Comparison of ENCODE assay signal across 2 cellular contexts in genomic region chr1:27647328-27647727, GRCh38.
TF ChIP-seq lines count a peak whose summit lies in the region.

No MANE protein-coding gene starts in this region.

TF ChIP-seq in HepG2, 621 proteins besides CTCF, POLR2A, EP300 and RAD21:
- TF ChIP-seq ZNF629 (CRISPR knock-in tag; conservative IDR thresholded peaks at IDR 0.05) = peak; percentile 80
- TF ChIP-seq NAIF1 (CRISPR knock-in tag; IDR thresholded peaks at IDR 0.05; ENCODE audit: borderline replicate concordance) = no peak

TF ChIP-seq in H1, 55 proteins besides CTCF, POLR2A, EP300 and RAD21:
- TF ChIP-seq MAFK (IDR thresholded peaks at IDR 0.05; ENCODE audit: low read depth, low read length) = no peak
- no peak for TF ChIP-seq CBX5 (IDR thresholded peaks at IDR 0.05; ENCODE audit: low read depth, low read length)
- no peak for TF ChIP-seq POLR2AphosphoS5 (IDR thresholded peaks at IDR 0.05; ENCODE audit: low read depth, low read length)
- TF ChIP-seq KDM1A (IDR thresholded peaks at IDR 0.05; ENCODE audit: borderline replicate concordance, low read length) = 0 out of 2 replicates have a peak, but pooled peaks have one; percentile 32
- no peak for TF ChIP-seq GABPA (IDR thresholded peaks at IDR 0.05; ENCODE audit: borderline replicate concordance, insufficient read depth, low read length)
- no peak for TF ChIP-seq KDM4A (IDR thresholded peaks at IDR 0.05; ENCODE audit: low read depth, low read length, severe bottlenecking)
- TF ChIP-seq HDAC2 (IDR thresholded peaks at IDR 0.05; ENCODE audit: borderline replicate concordance in 1 of 2, low read depth in 2 of 2, low read length in 2 of 2) = no peak
